8 cellular contexts compared by ENCODE assay signal in genomic region chr9:101448680-101449070, GRCh38. TPM values are rescaled to one million over a fixed set of nuclear protein-coding genes. Genes with fewer than 3 reads are reported as not detected.
DNase-seq lines count a peak whose midpoint lies in the region; ATAC-seq, FAIRE-seq and TF ChIP-seq lines count a peak whose summit lies in the region.

No MANE protein-coding gene starts in this region.

- peaks cover 2% of the 10 kb centered on the region; the same call in 1 of the 2 replicates for H3K27me3 ChIP-seq in Panc1 (ENCODE audit: control insufficient read depth, insufficient read depth, low read length)
- H3K27me3 ChIP-seq in esophagus muscularis mucosa: peaks cover 0 to 11% (median 0%) of the 10 kb centered on the region in 4 donors

- intact Hi-C loops in Panc1 (cut with micrococcal nuclease; ENCODE audit: unreplicated experiment): loop anchor here (2.0 kb wide), 1 partner anchor 82 kb away; no protein-coding TSS in a partner anchor
- intact Hi-C loops in esophagus muscularis mucosa (cut with DNase I): no loop called here

- H3K4me3 Mint-ChIP-seq in activated CD4-positive, alpha-beta T cell treated with anti-CD3 and anti-CD28 coated beads, Interleukin-2, amount 10 ng/mL, durations not matched to agents 7 days and 5 days: peak overlapping the region; percentile 14
- H3K4me3 Mint-ChIP-seq in stimulated activated effector memory CD8-positive, alpha-beta T cell treated with anti-CD3 and anti-CD28 coated beads, Interleukin-12 subunit alpha, Interleukin-12 subunit beta, amount 100 ng/mL, for 72 hours: peak overlapping the region; percentile 62

- H3K4me1 Mint-ChIP-seq in activated CD4-positive, alpha-beta T cell treated with anti-CD3 and anti-CD28 coated beads, Interleukin-2, amount 10 ng/mL, durations not matched to agents 7 days and 5 days: peaks cover 5% of the 10 kb centered on the region
- peaks cover 14% of the 10 kb centered on the region for H3K4me1 Mint-ChIP-seq in stimulated activated effector memory CD8-positive, alpha-beta T cell treated with anti-CD3 and anti-CD28 coated beads, Interleukin-12 subunit alpha, Interleukin-12 subunit beta, amount 100 ng/mL, for 72 hours

- no peaks in the 10 kb centered on the region for H3K9me3 ChIP-seq in Panc1 (ENCODE audit: control insufficient read depth, insufficient read depth, low read depth, low read length)
- no peaks in the 10 kb centered on the region for H3K9me3 ChIP-seq in esophagus muscularis mucosa

- CTCF ChIA-PET in activated CD4-positive, alpha-beta T cell treated with anti-CD3 and anti-CD28 coated beads, Interleukin-2, amount 10 ng/mL, durations not matched to agents 7 days and 5 days (lab: Charles Lee): interaction anchor here (0.7 to 1.6 kb wide), 4 partner anchors 10 to 85 kb away, joined by 3 to 8 read pairs (median 4); partner anchors contain the start of gene RNF20
- CTCF ChIA-PET in Panc1 (lab: Charles Lee): interaction anchor here (0.9 to 1.6 kb wide), 6 partner anchors 10 to 85 kb away, joined by 3 to 10 read pairs (median 4); partner anchors contain the start of gene RNF20

- WGBS in esophagus muscularis mucosa: 64% methylated on average over 4 of the region's 4 CpGs

- POLR2A ChIA-PET in activated CD4-positive, alpha-beta T cell treated with anti-CD3 and anti-CD28 coated beads, Interleukin-2, amount 10 ng/mL, durations not matched to agents 7 days and 5 days (lab: Charles Lee): no interaction called here
- POLR2A ChIA-PET in Panc1 (lab: Charles Lee): no interaction called here

- ATAC-seq in Panc1: no peak
- no peak for ATAC-seq in stimulated activated effector memory CD8-positive, alpha-beta T cell treated with anti-CD3 and anti-CD28 coated beads, Interleukin-12 subunit alpha, Interleukin-12 subunit beta, amount 100 ng/mL, for 72 hours
- ATAC-seq in GM18873 (IDR thresholded peaks at IDR 0.05; ENCODE audit: low FRiP score, unreplicated experiment): no peak

- no TSS peak for BruUV-seq in Panc1 (replicated peaks; lab: Mats Ljungman, UMichigan)

- no peak overlapping the region for H3K27ac ChIP-seq in Panc1 (ENCODE audit: low read length)
- peak overlapping the region in 1 of 4 donors; percentile 62 for H3K27ac ChIP-seq in esophagus muscularis mucosa (replicated peaks in 1 of 4)

- no peaks in the 10 kb centered on the region for H3K36me3 Mint-ChIP-seq in activated CD4-positive, alpha-beta T cell treated with anti-CD3 and anti-CD28 coated beads, Interleukin-2, amount 10 ng/mL, durations not matched to agents 7 days and 5 days (ENCODE audit: low read depth)
- no peaks in the 10 kb centered on the region for H3K36me3 Mint-ChIP-seq in stimulated activated effector memory CD8-positive, alpha-beta T cell treated with anti-CD3 and anti-CD28 coated beads, Interleukin-12 subunit alpha, Interleukin-12 subunit beta, amount 100 ng/mL, for 72 hours

- H3K4me3 ChIP-seq in Panc1 (ENCODE audit: low read depth in 2 of 2, low read length in 2 of 2) (peak overlapping the region; percentile 11 to 52; a peak in 3 of 4 replicates), esophagus muscularis mucosa (peak overlapping the region; percentile 54 to 72 (median 59)), foreskin fibroblast (ENCODE audit: low read depth in 1 of 2, low read length in 2 of 2) (peak overlapping the region in 1 of 2 donors; percentile 59)

- H3K4me1 ChIP-seq in Panc1 (ENCODE audit: control insufficient read depth, insufficient read depth, low read length) (no peaks in the 10 kb centered on the region), esophagus muscularis mucosa (peaks cover 0 to 14% (median 6%) of the 10 kb centered on the region in 4 donors)

- H3K27ac Mint-ChIP-seq in activated CD4-positive, alpha-beta T cell treated with anti-CD3 and anti-CD28 coated beads, Interleukin-2, amount 10 ng/mL, durations not matched to agents 7 days and 5 days: no peak overlapping the region
- H3K27ac Mint-ChIP-seq in stimulated activated effector memory CD8-positive, alpha-beta T cell treated with anti-CD3 and anti-CD28 coated beads, Interleukin-12 subunit alpha, Interleukin-12 subunit beta, amount 100 ng/mL, for 72 hours: peak overlapping the region; percentile 20

- DNase-seq in activated CD4-positive, alpha-beta T cell treated with anti-CD3 and anti-CD28 coated beads, Interleukin-2, amount 10 ng/mL, durations not matched to agents 7 days and 5 days: no peak
- no peak for DNase-seq in activated CD4-positive, alpha-beta T cell treated with anti-CD3 and anti-CD28 coated beads, Interleukin-2, amount 50 U/mL, for 1 hour
- no peak for DNase-seq in Panc1 (ENCODE audit: low read depth, low spot score)
- no peak for DNase-seq in esophagus muscularis mucosa (ENCODE audit: extremely low spot score)
- no peak for DNase-seq in stimulated activated effector memory CD8-positive, alpha-beta T cell treated with anti-CD3 and anti-CD28 coated beads, Interleukin-12 subunit alpha, Interleukin-12 subunit beta, amount 100 ng/mL, for 72 hours (ENCODE audit: low spot score in 2 of 2)
- no peak for DNase-seq in RCC 7860 (ENCODE audit: low spot score)
- DNase-seq in foreskin fibroblast: no peak

- no peak for FAIRE-seq in RCC 7860 (lab: Jason Lieb, UNC)

- no peak for TF ChIP-seq POLR2A in esophagus muscularis mucosa (IDR thresholded peaks at IDR 0.05; ENCODE audit: low read depth)

- no peaks in the 10 kb centered on the region for H3K36me3 ChIP-seq in Panc1 (ENCODE audit: control insufficient read depth, insufficient read depth, low read length)
- H3K36me3 ChIP-seq in esophagus muscularis mucosa: no peaks in the 10 kb centered on the region

- TF ChIP-seq EP300 in esophagus muscularis mucosa (IDR thresholded peaks at IDR 0.05): no peak

- peaks cover 47% of the 10 kb centered on the region for H3K27me3 Mint-ChIP-seq in activated CD4-positive, alpha-beta T cell treated with anti-CD3 and anti-CD28 coated beads, Interleukin-2, amount 10 ng/mL, durations not matched to agents 7 days and 5 days

- H3K9me3 Mint-ChIP-seq in activated CD4-positive, alpha-beta T cell treated with anti-CD3 and anti-CD28 coated beads, Interleukin-2, amount 10 ng/mL, durations not matched to agents 7 days and 5 days: peaks cover 4% of the 10 kb centered on the region
- no peaks in the 10 kb centered on the region for H3K9me3 Mint-ChIP-seq in stimulated activated effector memory CD8-positive, alpha-beta T cell treated with anti-CD3 and anti-CD28 coated beads, Interleukin-12 subunit alpha, Interleukin-12 subunit beta, amount 100 ng/mL, for 72 hours

- TF ChIP-seq CTCF in Panc1 (IDR thresholded peaks at IDR 0.05): no peak
- TF ChIP-seq CTCF in esophagus muscularis mucosa (IDR thresholded peaks at IDR 0.05): no peak
- TF ChIP-seq CTCF in foreskin fibroblast (IDR thresholded peaks at IDR 0.05; ENCODE audit: low read depth, low read length): no peak

- in situ Hi-C loops in Panc1 (cut with HindIII; ENCODE audit: low pct_unique_long_range_greater_than_20kb, low sequenced_read_pairs): no loop called here

RNA-seq across cellular contexts. Expression of gene ALDOB, which starts 13.1 kb away (rescaled TPM):
- not detected for total RNA-seq in activated CD4-positive, alpha-beta T cell treated with anti-CD3 and anti-CD28 coated beads, Interleukin-2, amount 10 ng/mL, durations not matched to agents 7 days and 5 days
- total RNA-seq in Panc1 (2021; ENCODE audit: unreplicated experiment): 0.67 TPM
- not detected for polyA plus RNA-seq in Panc1 (2012; ENCODE audit: insufficient read length)
- total RNA-seq in esophagus muscularis mucosa: under 1 TPM in 2 of 4 donors, not detected in 2; 0.23 to 0.33 TPM

RNA-seq across cellular contexts. Expression of gene ZNF189, which starts 50.0 kb away (rescaled TPM):
- total RNA-seq in activated CD4-positive, alpha-beta T cell treated with anti-CD3 and anti-CD28 coated beads, Interleukin-2, amount 10 ng/mL, durations not matched to agents 7 days and 5 days: 10 to 100 TPM; 11.4 to 12.9 TPM
- 7.0 TPM for total RNA-seq in Panc1 (2021; ENCODE audit: unreplicated experiment)
- polyA plus RNA-seq in Panc1 (2012; ENCODE audit: insufficient read length): 4.4 TPM
- 10 to 100 TPM; 16.7 to 19.6 (median 18.6) TPM for total RNA-seq in esophagus muscularis mucosa

RNA-seq across cellular contexts. Expression of gene MRPL50, which starts 50.3 kb away (rescaled TPM):
- 10 to 100 TPM; 10.2 to 11.7 TPM for total RNA-seq in activated CD4-positive, alpha-beta T cell treated with anti-CD3 and anti-CD28 coated beads, Interleukin-2, amount 10 ng/mL, durations not matched to agents 7 days and 5 days
- total RNA-seq in Panc1 (2021; ENCODE audit: unreplicated experiment) (7.2 TPM), esophagus muscularis mucosa (10 to 100 TPM in 2 of 4 donors, 1 to 10 TPM in 2; 8.3 to 12.9 (median 10.4) TPM)
- polyA plus RNA-seq in Panc1 (2012; ENCODE audit: insufficient read length): 3.8 TPM
